ENCODE assay signal across 13 cellular contexts in genomic region chr2:77590298-77590917, GRCh38.
A peak's percentile ranks its signal among the peaks of the same experiment; 100 is the strongest.
DNase-seq lines count a peak whose midpoint lies in the region; ATAC-seq and TF ChIP-seq lines count a peak whose summit lies in the region.
"Had no signal": no experiment of that assay in that cellular context is flagged by ENCODE, and none has a peak within 500 bp of the region (broad histone marks: within the 10 kb centered on the region; RNA-seq: fewer than 3 reads in every experiment).

No MANE protein-coding gene starts in this region.

- H4K91ac ChIP-seq in neuronal stem cell (ENCODE audit: low read depth, low read length, poor library complexity), result no peak overlapping the region

- no peaks in the 10 kb centered on the region for H3K4me1 ChIP-seq in neuronal stem cell (ENCODE audit: control insufficient read depth in 2 of 2, insufficient read depth in 1 of 2, low read depth in 1 of 2, low read length in 2 of 2)
- H3K4me1 ChIP-seq in upper lobe of right lung, result no peaks in the 10 kb centered on the region
- H3K4me1 ChIP-seq: HAP-1 had no signal

- H2AK5ac ChIP-seq in neuronal stem cell (ENCODE audit: low read depth, low read length), result peak overlapping the region; percentile 37

- peak overlapping the region; percentile 58 for H2BK12ac ChIP-seq in neuronal stem cell (ENCODE audit: low read length)

- H2AFZ ChIP-seq in neuronal stem cell (ENCODE audit: low read length), result no peak overlapping the region

- no peak overlapping the region for H2BK120ac ChIP-seq in neuronal stem cell (ENCODE audit: low read depth, low read length)

- H3K27me3 ChIP-seq in neuronal stem cell (ENCODE audit: control insufficient read depth in 3 of 3, insufficient read depth in 3 of 3, low read depth in 1 of 3, low read length in 3 of 3), result no peaks in the 10 kb centered on the region
- no peaks in the 10 kb centered on the region for H3K27me3 ChIP-seq in upper lobe of right lung

- H3K79me1 ChIP-seq in neuronal stem cell (ENCODE audit: low read depth, low read length), result no peaks in the 10 kb centered on the region

- H3K23ac ChIP-seq in neuronal stem cell (ENCODE audit: low read depth, low read length, poor library complexity), result peak overlapping the region; percentile 20

- H3K27ac ChIP-seq in neuronal stem cell (replicated peaks; ENCODE audit: low read length) (no peak overlapping the region), upper lobe of right lung (no peak overlapping the region)

- no peak overlapping the region for H3K9ac ChIP-seq in neuronal stem cell (ENCODE audit: low read depth, low read length, poor library complexity)

- no CpG with 5 or more reads among the region's 29 CpGs for WGBS in neuronal stem cell (ENCODE audit: extremely low coverage in 2 of 2, insufficient read length in 2 of 2, insufficient replicate concordance in 1 of 2), 2 donors

- H4K8ac ChIP-seq in neuronal stem cell (ENCODE audit: low read depth, low read length), result no peak overlapping the region

- TF ChIP-seq CTCF in upper lobe of right lung (IDR thresholded peaks at IDR 0.05), result no peak

- ATAC-seq in upper lobe of right lung, result peak; percentile 20

- H2BK15ac ChIP-seq in neuronal stem cell (ENCODE audit: low read length), result peak overlapping the region; percentile 58

- no peak overlapping the region for H3K27ac Mint-ChIP-seq in activated T-helper 2 cell treated with anti-CD3 and anti-CD28 coated beads, Interferon-gamma antibody, Interleukin-2, Interleukin-4, amounts not matched to agents 10 μg/mL and 5 μg/mL and 100 μg/mL, durations not matched to agents 14 hours and 24 hours and 36 hours
- H3K27ac Mint-ChIP-seq: CD4-positive, alpha-beta memory T cell had no signal

- H3K9me3 Mint-ChIP-seq in activated T-helper 2 cell treated with anti-CD3 and anti-CD28 coated beads, Interferon-gamma antibody, Interleukin-2, Interleukin-4, amounts not matched to agents 10 μg/mL and 5 μg/mL and 100 μg/mL, durations not matched to agents 14 hours and 24 hours and 36 hours, result peaks cover 25% of the 10 kb centered on the region

- H3K36me3 Mint-ChIP-seq in activated T-helper 2 cell treated with anti-CD3 and anti-CD28 coated beads, Interferon-gamma antibody, Interleukin-2, Interleukin-4, amounts not matched to agents 10 μg/mL and 5 μg/mL and 100 μg/mL, durations not matched to agents 14 hours and 24 hours and 36 hours (ENCODE audit: low read depth), result no peaks in the 10 kb centered on the region
- H3K36me3 Mint-ChIP-seq: CD4-positive, alpha-beta memory T cell had no signal

- no peaks in the 10 kb centered on the region for H3K27me3 Mint-ChIP-seq in activated T-helper 2 cell treated with anti-CD3 and anti-CD28 coated beads, Interferon-gamma antibody, Interleukin-2, Interleukin-4, amounts not matched to agents 10 μg/mL and 5 μg/mL and 100 μg/mL, durations not matched to agents 14 hours and 24 hours and 36 hours (ENCODE audit: low read depth)
- H3K27me3 Mint-ChIP-seq: CD4-positive, alpha-beta memory T cell had no signal

- H3K4me2 ChIP-seq in neuronal stem cell (ENCODE audit: insufficient read depth, low read length, poor library complexity, severe bottlenecking), result no peak overlapping the region

- no peak overlapping the region for H3K14ac ChIP-seq in neuronal stem cell (ENCODE audit: low read length)

- DNase-seq in ecto neural progenitor cell (ENCODE audit: low spot score), result peak; percentile 34
- DNase-seq in neuronal stem cell (ENCODE audit: low spot score), result no peak
- DNase-seq in upper lobe of right lung, result peak; percentile 64
- DNase-seq in islet precursor cell, result no peak
- no peak for DNase-seq in activated T-helper 2 cell treated with anti-CD3 and anti-CD28 coated beads, Interferon-gamma antibody, Interleukin-2, Interleukin-4, amounts not matched to agents 10 μg/mL and 5 μg/mL and 100 μg/mL, durations not matched to agents 14 hours and 24 hours and 36 hours (ENCODE audit: low spot score)
- no peak for DNase-seq in activated CD4-positive, alpha-beta T cell treated with anti-CD3 and anti-CD28 coated beads for 1 hour
- DNase-seq: C1 segment of cervical spinal cord; Calu3; CD4-positive, alpha-beta memory T cell; COR-L47; DND-41; GOT3 had no signal

- no peaks in the 10 kb centered on the region for H3K36me3 ChIP-seq in neuronal stem cell (replicated peaks in 1 of 2; ENCODE audit: control insufficient read depth in 2 of 2, insufficient read depth in 2 of 2, low read length in 2 of 2)
- H3K36me3 ChIP-seq in upper lobe of right lung, result no peaks in the 10 kb centered on the region
- H3K36me3 ChIP-seq: HAP-1 had no signal

- H3K4me1 Mint-ChIP-seq in activated T-helper 2 cell treated with anti-CD3 and anti-CD28 coated beads, Interferon-gamma antibody, Interleukin-2, Interleukin-4, amounts not matched to agents 10 μg/mL and 5 μg/mL and 100 μg/mL, durations not matched to agents 14 hours and 24 hours and 36 hours (ENCODE audit: low read depth), result no peaks in the 10 kb centered on the region

- H3K9me3 ChIP-seq in neuronal stem cell (replicated peaks in 1 of 2; ENCODE audit: control insufficient read depth in 2 of 2, insufficient read depth in 1 of 2, low read depth in 1 of 2, low read length in 2 of 2) (no peaks in the 10 kb centered on the region), upper lobe of right lung (no peaks in the 10 kb centered on the region)
- H3K9me3 ChIP-seq: HAP-1 had no signal

- peak overlapping the region; percentile 28 for H3K18ac ChIP-seq in neuronal stem cell (ENCODE audit: low read length)

- H3K4me3 Mint-ChIP-seq in activated T-helper 2 cell treated with anti-CD3 and anti-CD28 coated beads, Interferon-gamma antibody, Interleukin-2, Interleukin-4, amounts not matched to agents 10 μg/mL and 5 μg/mL and 100 μg/mL, durations not matched to agents 14 hours and 24 hours and 36 hours (ENCODE audit: low read depth), result no peak overlapping the region
- H3K4me3 Mint-ChIP-seq: CD4-positive, alpha-beta memory T cell had no signal

- intact Hi-C loops in upper lobe of right lung (cut with DNase I), result no loop called here
- intact Hi-C loops in activated T-helper 2 cell treated with anti-CD3 and anti-CD28 coated beads, Interferon-gamma antibody, Interleukin-2, Interleukin-4, amounts not matched to agents 10 μg/mL and 5 μg/mL and 100 μg/mL, durations not matched to agents 14 hours and 24 hours and 36 hours (cut with micrococcal nuclease), result no loop called here

- H3K4me3 ChIP-seq in neuronal stem cell (ENCODE audit: low read length in 2 of 2) (no peak overlapping the region), upper lobe of right lung (no peak overlapping the region)
- H3K4me3 ChIP-seq: HAP-1 had no signal

- no peak overlapping the region for H2BK5ac ChIP-seq in neuronal stem cell (ENCODE audit: low read length)

- no peak overlapping the region for H3K4ac ChIP-seq in neuronal stem cell (ENCODE audit: low read length)

Comparison
In these comparisons a context has a peak if more than half of its experiments do, and no peak if none do; other contexts are left out.
1. DNase-seq: peak in ecto neural progenitor cell (single experiment) and upper lobe of right lung (single experiment); none in neuronal stem cell (single experiment), islet precursor cell (single experiment), activated T-helper 2 cell treated with anti-CD3 and anti-CD28 coated beads, Interferon-gamma antibody, Interleukin-2, Interleukin-4, amounts not matched to agents 10 μg/mL and 5 μg/mL and 100 μg/mL, durations not matched to agents 14 hours and 24 hours and 36 hours (single experiment) and activated CD4-positive, alpha-beta T cell treated with anti-CD3 and anti-CD28 coated beads for 1 hour (single experiment).